ENCODE assay signal across 26 cellular contexts in genomic region chr22:27393371-27393770, GRCh38.
"Had no signal": no experiment of that assay in that cellular context is flagged by ENCODE, and none has a peak within 500 bp of the region (broad histone marks: within the 10 kb centered on the region; RNA-seq: fewer than 3 reads in every experiment).

No MANE protein-coding gene starts in this region.

- H3K27ac ChIP-seq: adrenal gland, parathyroid adenoma, upper lobe of left lung had no signal

- H3K4me1 Mint-ChIP-seq: central memory CD8-positive, alpha-beta T cell had no signal

- H3K36me3 ChIP-seq: adrenal gland, upper lobe of left lung had no signal

- H3K79me2 ChIP-seq: parathyroid adenoma had no signal

- DNase-seq: activated CD4-positive, alpha-beta T cell treated with anti-CD3 and anti-CD28 coated beads for 4 hours; activated CD4-positive, alpha-beta T cell treated with anti-CD3 and anti-CD28 coated beads, Interleukin-2, amount 50 U/mL, for 48 hours; activated CD4-positive, CD25-positive, alpha-beta regulatory T cell; activated CD8-positive, alpha-beta memory T cell treated with anti-CD3 and anti-CD28 coated beads, Interleukin-2, amount 50 U/mL, for 48 hours; activated naive CD4-positive, alpha-beta T cell; activated T-cell treated with anti-CD3 and anti-CD28 coated beads, Interleukin-2, amount 50 U/mL, for 4 hours; adrenal gland; effector memory CD4-positive, alpha-beta T cell; hippocampal formation; left colon; mesendoderm; mucosa of descending colon; nephron progenitor cell; right cardiac atrium; stimulated activated CD4-positive, alpha-beta T cell treated with anti-CD3 and anti-CD28 coated beads, Interleukin-4, amount 100 ng/mL, for 24 hours; stimulated activated naive CD4-positive, alpha-beta T cell treated with Interleukin-2 at 50 U/mL for 16 hours; T1000; upper lobe of left lung had no signal

- H3K27ac Mint-ChIP-seq: activated naive CD8-positive, alpha-beta T cell; activated T-helper 2 cell treated with anti-CD3 and anti-CD28 coated beads, Interferon-gamma antibody, Interleukin-2, Interleukin-4, amounts not matched to agents 10 μg/mL and 5 μg/mL and 100 μg/mL, durations not matched to agents 14 hours and 24 hours and 36 hours; nephron progenitor cell had no signal

- H3K4me3 Mint-ChIP-seq: activated naive CD8-positive, alpha-beta T cell; activated T-cell treated with anti-CD3 and anti-CD28 coated beads, Interleukin-2, amount 50 U/mL, for 4 hours; central memory CD8-positive, alpha-beta T cell; nephron progenitor cell had no signal

- FAIRE-seq: astrocyte, colon, frontal cortex had no signal

- H3K4me1 ChIP-seq: adrenal gland, parathyroid adenoma, upper lobe of left lung had no signal

- H3K36me3 Mint-ChIP-seq: activated naive CD8-positive, alpha-beta T cell had no signal

- H3K9me3 ChIP-seq: adrenal gland, mucosa of descending colon, upper lobe of left lung had no signal

- H3K4me3 ChIP-seq: adrenal gland, mucosa of descending colon, upper lobe of left lung had no signal

- ATAC-seq: activated T-cell treated with anti-CD3 and anti-CD28 coated beads, Interleukin-2, amount 50 U/mL, for 4 hours; esophagus mucosa; left colon; mucosa of descending colon; right cardiac atrium had no signal

- H3K9ac ChIP-seq: parathyroid adenoma had no signal

- H3K27me3 ChIP-seq: adrenal gland, upper lobe of left lung had no signal

- H2AFZ ChIP-seq: parathyroid adenoma had no signal

- H3K9me3 Mint-ChIP-seq: activated T-cell treated with anti-CD3 and anti-CD28 coated beads, Interleukin-2, amount 50 U/mL, for 4 hours; activated T-helper 2 cell treated with anti-CD3 and anti-CD28 coated beads, Interferon-gamma antibody, Interleukin-2, Interleukin-4, amounts not matched to agents 10 μg/mL and 5 μg/mL and 100 μg/mL, durations not matched to agents 14 hours and 24 hours and 36 hours; nephron progenitor cell had no signal
